In genomic region chr11:17596711-17597110, GRCh38 we compare ENCODE assay signal across 24 cellular contexts. TPM values are rescaled to one million over a fixed set of nuclear protein-coding genes. Genes with fewer than 3 reads are reported as not detected.
DNase-seq lines count a peak whose midpoint lies in the region; FAIRE-seq and TF ChIP-seq lines count a peak whose summit lies in the region.
"Had no signal": no experiment of that assay in that cellular context is flagged by ENCODE, and none has a peak within 500 bp of the region (broad histone marks: within the 10 kb centered on the region; RNA-seq: fewer than 3 reads in every experiment).

No MANE protein-coding gene starts in this region.

- no peak for FAIRE-seq in urothelium cell line (lab: Jason Lieb, UNC)
- FAIRE-seq: D721Med, HTR-8/SVneo had no signal

- H3K9me3 Mint-ChIP-seq in endodermal cell: peaks cover 10% of the 10 kb centered on the region

- intact Hi-C loops in spleen (cut with DNase I; ENCODE audit: low total_unique reads): loop anchor here (5.0 kb wide), 1 partner anchor 381 kb away; no protein-coding TSS in a partner anchor
- intact Hi-C loops in vagina (cut with DNase I): loop anchor here (10.0 kb wide), 1 partner anchor 378 kb away; no protein-coding TSS in a partner anchor

- H3K4me3 Mint-ChIP-seq in endodermal cell: no peak overlapping the region
- H3K4me3 Mint-ChIP-seq: CD4-positive, alpha-beta memory T cell; IgD-negative memory B cell had no signal

- no peak for TF ChIP-seq POLR2A in spleen (IDR thresholded peaks at IDR 0.05)
- TF ChIP-seq POLR2A in vagina (IDR thresholded peaks at IDR 0.05): no peak

- peaks cover 60% of the 10 kb centered on the region for H3K27me3 Mint-ChIP-seq in endodermal cell (ENCODE audit: insufficient read depth)

- no peaks in the 10 kb centered on the region for H3K36me3 ChIP-seq in endodermal cell (ENCODE audit: control insufficient read depth, insufficient read depth, low read length)
- no peaks in the 10 kb centered on the region for H3K36me3 ChIP-seq in spleen
- no peaks in the 10 kb centered on the region for H3K36me3 ChIP-seq in vagina
- H3K36me3 ChIP-seq: BE2C had no signal

- H3K4me3 ChIP-seq in endodermal cell (ENCODE audit: low read length): no peak overlapping the region
- H3K4me3 ChIP-seq in spleen: no peak overlapping the region
- no peak overlapping the region for H3K4me3 ChIP-seq in vagina

- H3K4me1 ChIP-seq in endodermal cell (ENCODE audit: control insufficient read depth, insufficient read depth, low read length) (no peaks in the 10 kb centered on the region), spleen (peaks cover 0 to 3% (median 0%) of the 10 kb centered on the region in 6 donors), vagina (no peaks in the 10 kb centered on the region)
- H3K4me1 ChIP-seq: BE2C had no signal

- H3K27me3 ChIP-seq in endodermal cell (ENCODE audit: control insufficient read depth, insufficient read depth, low read length, poor library complexity, severe bottlenecking) (peaks cover 28% of the 10 kb centered on the region), spleen (replicated peaks in 1 of 7) (peaks cover 0 to 28% (median 0%) of the 10 kb centered on the region in 7 donors), vagina (no peaks in the 10 kb centered on the region)
- H3K27me3 ChIP-seq: BE2C had no signal

- H3K9me3 ChIP-seq in endodermal cell (ENCODE audit: control insufficient read depth, low read length): no peaks in the 10 kb centered on the region
- H3K9me3 ChIP-seq in spleen: no peaks in the 10 kb centered on the region
- H3K9me3 ChIP-seq in vagina: no peaks in the 10 kb centered on the region
- H3K9me3 ChIP-seq: BE2C had no signal

- H3K27ac ChIP-seq in endodermal cell (ENCODE audit: low read depth, low read length) (no peak overlapping the region), spleen (no peak overlapping the region), vagina (no peak overlapping the region)
- H3K27ac ChIP-seq: HL-60 had no signal

- 82 to 84% methylated on average over 7 of the region's 7 CpGs for WGBS in endodermal cell (ENCODE audit: insufficient coverage in 1 of 2, insufficient read length in 1 of 2), 2 experiments
- 67 to 94% (median 83%) methylated on average over 3 to 7 of the region's 7 CpGs for WGBS in spleen, 5 donors

- peaks cover 10% of the 10 kb centered on the region for H3K4me1 Mint-ChIP-seq in endodermal cell

- no peak overlapping the region for H3K9ac ChIP-seq in endodermal cell (ENCODE audit: extremely low read depth, low read length, poor library complexity, severe bottlenecking)

- TF ChIP-seq CTCF in endodermal cell (conservative IDR thresholded peaks at IDR 0.05): no peak
- no peak for TF ChIP-seq CTCF in spleen (IDR thresholded peaks at IDR 0.05 in 8 of 11, conservative IDR thresholded peaks at IDR 0.05 in 3 of 11)
- TF ChIP-seq CTCF in vagina (IDR thresholded peaks at IDR 0.05): no peak

- no peaks in the 10 kb centered on the region for H3K36me3 Mint-ChIP-seq in endodermal cell (ENCODE audit: low read depth)
- H3K36me3 Mint-ChIP-seq: CD4-positive, alpha-beta memory T cell had no signal

- H3K27ac Mint-ChIP-seq in endodermal cell: no peak overlapping the region
- H3K27ac Mint-ChIP-seq: CD4-positive, alpha-beta memory T cell; IgD-negative memory B cell had no signal

- peak; percentile 44 for DNase-seq in activated CD8-positive, alpha-beta memory T cell treated with anti-CD3 and anti-CD28 coated beads for 24 hours
- no peak for DNase-seq in activated CD8-positive, alpha-beta memory T cell treated with anti-CD3 and anti-CD28 coated beads, Interleukin-2, amount 50 U/mL, for 4 hours
- DNase-seq in endodermal cell: peak; percentile 35
- DNase-seq in spleen: peak; percentile 63
- DNase-seq in vagina (ENCODE audit: extremely low spot score in 2 of 2): peak; percentile 67 to 79
- DNase-seq in urothelium cell line (ENCODE audit: low spot score): no peak
- DNase-seq in hypothalamus (lab: John Stamatoyannopoulos, UW): no peak
- DNase-seq in stimulated activated naive CD4-positive, alpha-beta T cell treated with Interleukin-2 at 50 U/mL for 16 hours (lab: John Stamatoyannopoulos, UW): no peak
- DNase-seq: 8988T; BE2C; CD4-positive, alpha-beta memory T cell; DMS79; HCEC 1CT; Kasumi-1; MM.1S; NCI-H1105 treated with DMSO at 0.1 percent for 48 hours; NCI-H1694 treated with DMSO at 0.1 percent for 48 hours; NCI-H446; NCI-H774; RPMI8226 had no signal

RNA-seq across cellular contexts. Expression of gene OTOG, which starts 49.7 kb away (rescaled TPM):
- total RNA-seq in endodermal cell (under 1 TPM; 0.33 to 0.55 TPM), spleen (not detected), vagina (not detected)
- 0.39 TPM for polyA plus RNA-seq in endodermal cell (2013, experiment 1 of 2)
- 0.50 TPM for polyA plus RNA-seq in endodermal cell (2013, experiment 2 of 2)
- polyA plus RNA-seq in spleen: not detected
- total RNA-seq: CD4-positive, alpha-beta memory T cell had no signal
- polyA plus RNA-seq: CD4-positive, alpha-beta memory T cell; IgD-negative memory B cell had no signal

RNA-seq across cellular contexts. Expression of gene USH1C, which starts 52.5 kb away (rescaled TPM):
- total RNA-seq in endodermal cell: 1 to 10 TPM; 1.5 to 2.8 TPM
- 1.00 TPM for polyA plus RNA-seq in endodermal cell (2013, experiment 1 of 2)
- 0.99 TPM for polyA plus RNA-seq in endodermal cell (2013, experiment 2 of 2)
- not detected for total RNA-seq in spleen
- polyA plus RNA-seq in spleen: under 1 TPM in 1 of 3 donors, not detected in 2; 0.12 TPM
- not detected for total RNA-seq in vagina
- total RNA-seq: CD4-positive, alpha-beta memory T cell had no signal
- polyA plus RNA-seq: CD4-positive, alpha-beta memory T cell; IgD-negative memory B cell had no signal

Comparison
In these comparisons a context has a peak if more than half of its experiments do, and no peak if none do; other contexts are left out.
1. DNase-seq: peak in activated CD8-positive, alpha-beta memory T cell treated with anti-CD3 and anti-CD28 coated beads for 24 hours (single experiment), endodermal cell (single experiment), spleen (single experiment) and vagina (2 of 2); none in activated CD8-positive, alpha-beta memory T cell treated with anti-CD3 and anti-CD28 coated beads, Interleukin-2, amount 50 U/mL, for 4 hours (single experiment), urothelium cell line (single experiment), hypothalamus (0 of 51) and stimulated activated naive CD4-positive, alpha-beta T cell treated with Interleukin-2 at 50 U/mL for 16 hours (single experiment).